Comparison of ENCODE assay signal across 27 cellular contexts in genomic region chr3:106332135-106332534, GRCh38.
DNase-seq lines count a peak whose midpoint lies in the region; ATAC-seq, FAIRE-seq and TF ChIP-seq lines count a peak whose summit lies in the region.
"Had no signal": no experiment of that assay in that cellular context is flagged by ENCODE, and none has a peak within 500 bp of the region (broad histone marks: within the 10 kb centered on the region; RNA-seq: fewer than 3 reads in every experiment).

No MANE protein-coding gene starts in this region.

- no peak for TF ChIP-seq CTCF in OCI-LY3 (IDR thresholded peaks at IDR 0.05; ENCODE audit: low read depth, low read length)

- H4K20me1 ChIP-seq in OCI-LY3 (ENCODE audit: insufficient read depth, low read length), result no peaks in the 10 kb centered on the region

- H3K4me3 ChIP-seq in OCI-LY3 (ENCODE audit: low read length), result 0 out of 2 replicates have a peak overlapping the region, but pooled peaks have one; percentile 8
- H3K4me3 ChIP-seq: left ventricle myocardium inferior, right atrium auricular region, testis had no signal

- FAIRE-seq in frontal cortex (lab: Jason Lieb, UNC), result peak; percentile 73
- FAIRE-seq: small intestine had no signal

- H3K9ac ChIP-seq in OCI-LY3 (ENCODE audit: low read length), result no peak overlapping the region

- no peak for DNase-seq in activated T-cell treated with anti-CD3 and anti-CD28 coated beads, Interleukin-2, amount 50 U/mL, for 72 hours
- DNase-seq in activated T-cell treated with anti-CD3 and anti-CD28 coated beads, Interleukin-2, amount 50 U/mL, for 1 hour, result no peak
- DNase-seq in frontal cortex (ENCODE audit: low spot score in 2 of 2) (no peak), NCI-H1092 treated with DMSO at 0.1 percent for 48 hours (lab: John Stamatoyannopoulos, UW) (no peak), left colon (no peak)
- DNase-seq: activated effector memory CD4-positive, alpha-beta T cell treated with anti-CD3 and anti-CD28 coated beads, Interleukin-2, amount 50 U/mL, for 16 hours; AML-193; CD4-positive, alpha-beta T cell; DMS79 treated with DMSO at 0.1 percent for 48 hours; GDM1; H7; left ventricle myocardium inferior; MV-4-11; NCI-H446; NCI-H82; SIG-M5; small intestine; stimulated activated naive CD4-positive, alpha-beta T cell; testis had no signal

- peaks cover 83% of the 10 kb centered on the region for H3K4me1 Mint-ChIP-seq in activated T-cell treated with anti-CD3 and anti-CD28 coated beads, Interleukin-2, amount 50 U/mL, for 72 hours (ENCODE audit: low read depth)

- peak overlapping the region; percentile 99 for H3K27ac Mint-ChIP-seq in activated T-cell treated with anti-CD3 and anti-CD28 coated beads, Interleukin-2, amount 50 U/mL, for 72 hours
- H3K27ac Mint-ChIP-seq: brain; CD4-positive, alpha-beta T cell; dendritic cell treated with granulocyte-macrophage colony-stimulating factor and Interleukin-4, amounts not matched to agents 40 ng/mL and 50 ng/mL, for 4 days; endodermal cell had no signal

- H3K4me1 ChIP-seq in OCI-LY3 (ENCODE audit: low read length), result peaks cover 61% of the 10 kb centered on the region
- H3K4me1 ChIP-seq: left ventricle myocardium inferior, right atrium auricular region, testis had no signal

- H3K27ac ChIP-seq in OCI-LY3 (ENCODE audit: low read length), result peak overlapping the region; percentile 84
- H3K27ac ChIP-seq: left ventricle myocardium inferior, right atrium auricular region, testis, VCaP had no signal

- H3K36me3 Mint-ChIP-seq in activated T-cell treated with anti-CD3 and anti-CD28 coated beads, Interleukin-2, amount 50 U/mL, for 72 hours (ENCODE audit: insufficient read depth in 2 of 2), result peaks cover 0 to 1% of the 10 kb centered on the region in 2 donors
- H3K36me3 Mint-ChIP-seq: brain had no signal

- H3K36me3 ChIP-seq in OCI-LY3 (replicated peaks; ENCODE audit: low read depth, low read length), result no peaks in the 10 kb centered on the region
- H3K36me3 ChIP-seq: left ventricle myocardium inferior, right atrium auricular region had no signal

- peak overlapping the region; percentile 67 to 79 for H3K4me3 Mint-ChIP-seq in activated T-cell treated with anti-CD3 and anti-CD28 coated beads, Interleukin-2, amount 50 U/mL, for 72 hours
- H3K4me3 Mint-ChIP-seq: brain; CD4-positive, alpha-beta T cell; dendritic cell treated with granulocyte-macrophage colony-stimulating factor and Interleukin-4, amounts not matched to agents 40 ng/mL and 50 ng/mL, for 4 days; endodermal cell; IgD-negative memory B cell had no signal

- no peak overlapping the region for H2AFZ ChIP-seq in OCI-LY3 (ENCODE audit: low read depth, low read length)

- no peaks in the 10 kb centered on the region for H3K9me3 Mint-ChIP-seq in activated T-cell treated with anti-CD3 and anti-CD28 coated beads, Interleukin-2, amount 50 U/mL, for 72 hours
- H3K9me3 Mint-ChIP-seq: CD4-positive, alpha-beta T cell; dendritic cell treated with granulocyte-macrophage colony-stimulating factor and Interleukin-4, amounts not matched to agents 40 ng/mL and 50 ng/mL, for 4 days; endodermal cell; IgD-negative memory B cell had no signal

- intact Hi-C loops in left colon (cut with DNase I, micrococcal nuclease), result no loop called here

- peak overlapping the region; percentile 79 for H3K4me2 ChIP-seq in OCI-LY3 (ENCODE audit: low read length)

- no peak for ATAC-seq in activated T-cell treated with anti-CD3 and anti-CD28 coated beads, Interleukin-2, amount 50 U/mL, for 72 hours (replicated peaks in 1 of 2)
- ATAC-seq in GM18870 (IDR thresholded peaks at IDR 0.05; ENCODE audit: unreplicated experiment) (peak; percentile 35), left colon (no peak)

- H3K79me2 ChIP-seq in OCI-LY3 (ENCODE audit: low read length), result no peaks in the 10 kb centered on the region

- H3K27me3 Mint-ChIP-seq in activated T-cell treated with anti-CD3 and anti-CD28 coated beads, Interleukin-2, amount 50 U/mL, for 72 hours (ENCODE audit: low read depth), result no peaks in the 10 kb centered on the region
- H3K27me3 Mint-ChIP-seq: brain; CD4-positive, alpha-beta T cell; dendritic cell treated with granulocyte-macrophage colony-stimulating factor and Interleukin-4, amounts not matched to agents 40 ng/mL and 50 ng/mL, for 4 days; IgD-negative memory B cell had no signal

- no peaks in the 10 kb centered on the region for H3K9me3 ChIP-seq in OCI-LY3 (ENCODE audit: insufficient read depth, low read length)
- H3K9me3 ChIP-seq: left ventricle myocardium inferior, right atrium auricular region, testis had no signal

- H3K27me3 ChIP-seq in OCI-LY3 (ENCODE audit: low read depth, low read length), result no peaks in the 10 kb centered on the region
- H3K27me3 ChIP-seq: right atrium auricular region, testis had no signal
